ENCODE assay signal across 1 cellular context in the genomic region with DNA sequence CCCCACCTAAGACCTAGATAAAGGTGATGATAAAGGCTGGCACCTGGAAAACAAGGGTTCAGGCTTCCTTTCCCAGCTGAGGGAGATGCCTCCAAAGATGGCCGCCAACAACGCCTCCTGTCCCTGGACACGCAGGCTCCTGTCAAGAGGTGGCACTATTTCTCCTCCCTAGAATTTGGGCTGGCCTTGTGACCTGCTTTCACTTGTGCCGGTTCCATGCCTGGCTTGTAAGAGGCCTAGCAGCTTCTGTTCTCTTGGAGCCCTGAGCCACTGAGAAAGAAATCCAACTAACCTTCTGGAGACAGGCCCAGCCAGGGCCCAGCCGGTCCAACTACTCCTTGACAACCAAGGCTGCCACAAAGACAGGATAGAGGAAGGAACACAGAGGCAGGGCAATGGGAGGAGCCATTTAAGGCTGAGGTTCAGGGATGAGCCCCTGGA.
TF ChIP-seq lines count a peak whose summit lies in the region.

No MANE protein-coding gene starts in this region.

TF ChIP-seq in K562, 482 proteins besides CTCF, POLR2A, EP300 and RAD21 (continued from another document):
- TF ChIP-seq, protein P1, sequence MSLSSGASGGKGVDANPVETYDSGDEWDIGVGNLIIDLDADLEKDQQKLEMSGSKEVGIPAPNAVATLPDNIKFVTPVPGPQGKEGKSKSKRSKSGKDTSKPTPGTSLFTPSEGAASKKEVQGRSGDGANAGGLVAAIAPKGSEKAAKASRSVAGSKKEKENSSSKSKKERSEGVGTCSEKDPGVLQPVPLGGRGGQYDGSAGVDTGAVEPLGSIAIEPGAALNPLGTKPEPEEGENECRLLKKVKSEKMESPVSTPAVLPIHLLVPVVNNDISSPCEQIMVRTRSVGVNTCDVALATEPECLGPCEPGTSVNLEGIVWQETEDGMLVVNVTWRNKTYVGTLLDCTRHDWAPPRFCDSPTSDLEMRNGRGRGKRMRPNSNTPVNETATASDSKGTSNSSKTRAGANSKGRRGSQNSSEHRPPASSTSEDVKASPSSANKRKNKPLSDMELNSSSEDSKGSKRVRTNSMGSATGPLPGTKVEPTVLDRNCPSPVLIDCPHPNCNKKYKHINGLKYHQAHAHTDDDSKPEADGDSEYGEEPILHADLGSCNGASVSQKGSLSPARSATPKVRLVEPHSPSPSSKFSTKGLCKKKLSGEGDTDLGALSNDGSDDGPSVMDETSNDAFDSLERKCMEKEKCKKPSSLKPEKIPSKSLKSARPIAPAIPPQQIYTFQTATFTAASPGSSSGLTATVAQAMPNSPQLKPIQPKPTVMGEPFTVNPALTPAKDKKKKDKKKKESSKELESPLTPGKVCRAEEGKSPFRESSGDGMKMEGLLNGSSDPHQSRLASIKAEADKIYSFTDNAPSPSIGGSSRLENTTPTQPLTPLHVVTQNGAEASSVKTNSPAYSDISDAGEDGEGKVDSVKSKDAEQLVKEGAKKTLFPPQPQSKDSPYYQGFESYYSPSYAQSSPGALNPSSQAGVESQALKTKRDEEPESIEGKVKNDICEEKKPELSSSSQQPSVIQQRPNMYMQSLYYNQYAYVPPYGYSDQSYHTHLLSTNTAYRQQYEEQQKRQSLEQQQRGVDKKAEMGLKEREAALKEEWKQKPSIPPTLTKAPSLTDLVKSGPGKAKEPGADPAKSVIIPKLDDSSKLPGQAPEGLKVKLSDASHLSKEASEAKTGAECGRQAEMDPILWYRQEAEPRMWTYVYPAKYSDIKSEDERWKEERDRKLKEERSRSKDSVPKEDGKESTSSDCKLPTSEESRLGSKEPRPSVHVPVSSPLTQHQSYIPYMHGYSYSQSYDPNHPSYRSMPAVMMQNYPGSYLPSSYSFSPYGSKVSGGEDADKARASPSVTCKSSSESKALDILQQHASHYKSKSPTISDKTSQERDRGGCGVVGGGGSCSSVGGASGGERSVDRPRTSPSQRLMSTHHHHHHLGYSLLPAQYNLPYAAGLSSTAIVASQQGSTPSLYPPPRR (CRISPR knock-in tag; IDR thresholded peaks at IDR 0.05; ENCODE audit: borderline replicate concordance) = no peak
- TF ChIP-seq YY1 (IDR thresholded peaks at IDR 0.05; ENCODE audit: borderline replicate concordance in 1 of 3, control insufficient read depth in 1 of 3, extremely low read depth in 1 of 3, insufficient read depth in 3 of 3, insufficient read length in 1 of 3, insufficient replicate concordance in 2 of 3, low read depth in 1 of 3, low read length in 2 of 3) = peak; percentile 74 to 97 (median 91)
- TF ChIP-seq ZNF24 (IDR thresholded peaks at IDR 0.05) = 0 out of 2 replicates have a peak, but pooled peaks have one; percentile 37
- TF ChIP-seq ZFX (CRISPR knock-in tag; IDR thresholded peaks at IDR 0.05) = peak; percentile 60
- TF ChIP-seq MCM2 (IDR thresholded peaks at IDR 0.05; ENCODE audit: low read depth) = no peak
- TF ChIP-seq ASH1L (IDR thresholded peaks at IDR 0.05; ENCODE audit: borderline replicate concordance, low read depth, partially characterized antibody) = no peak
- TF ChIP-seq SPI1 (IDR thresholded peaks at IDR 0.05; ENCODE audit: borderline replicate concordance, low read depth, low read length) = no peak
- TF ChIP-seq ZNF785 (CRISPR knock-in tag; IDR thresholded peaks at IDR 0.05) = no peak
- TF ChIP-seq E2F8 (IDR thresholded peaks at IDR 0.05; ENCODE audit: low read depth, partially characterized antibody) = no peak
- TF ChIP-seq THRAP3 (IDR thresholded peaks at IDR 0.05; ENCODE audit: borderline replicate concordance) = no peak
- TF ChIP-seq ZNF780A (CRISPR knock-in tag; IDR thresholded peaks at IDR 0.05) = no peak
- no peak for TF ChIP-seq SMAD4 (CRISPR knock-in tag; conservative IDR thresholded peaks at IDR 0.05)
- TF ChIP-seq, protein P2, sequence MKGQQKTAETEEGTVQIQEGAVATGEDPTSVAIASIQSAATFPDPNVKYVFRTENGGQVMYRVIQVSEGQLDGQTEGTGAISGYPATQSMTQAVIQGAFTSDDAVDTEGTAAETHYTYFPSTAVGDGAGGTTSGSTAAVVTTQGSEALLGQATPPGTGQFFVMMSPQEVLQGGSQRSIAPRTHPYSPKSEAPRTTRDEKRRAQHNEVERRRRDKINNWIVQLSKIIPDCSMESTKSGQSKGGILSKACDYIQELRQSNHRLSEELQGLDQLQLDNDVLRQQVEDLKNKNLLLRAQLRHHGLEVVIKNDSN (CRISPR knock-in tag; IDR thresholded peaks at IDR 0.05) = peak; percentile 37; the same call in 1 of the 2 replicates
- no peak for TF ChIP-seq PTRF (tag; IDR thresholded peaks at IDR 0.05)
- no peak for TF ChIP-seq MIER1 (IDR thresholded peaks at IDR 0.05; ENCODE audit: low read depth)
- peak in 1 of 2 experiments; percentile 44; a peak in 1 of 4 replicates for TF ChIP-seq RCOR1 (IDR thresholded peaks at IDR 0.05; ENCODE audit: borderline replicate concordance in 1 of 2, low read depth in 2 of 2, low read length in 2 of 2)
- TF ChIP-seq SIN3B (IDR thresholded peaks at IDR 0.05; ENCODE audit: low read depth) = no peak
- peak; percentile 70 for TF ChIP-seq TFAP4 (CRISPR knock-in tag; IDR thresholded peaks at IDR 0.05; ENCODE audit: borderline replicate concordance)
- TF ChIP-seq SMAD2 (IDR thresholded peaks at IDR 0.05; ENCODE audit: low read depth, low read length) = no peak
- no peak for TF ChIP-seq ZNF561 (CRISPR knock-in tag; conservative IDR thresholded peaks at IDR 0.05)
- TF ChIP-seq, protein P3, sequence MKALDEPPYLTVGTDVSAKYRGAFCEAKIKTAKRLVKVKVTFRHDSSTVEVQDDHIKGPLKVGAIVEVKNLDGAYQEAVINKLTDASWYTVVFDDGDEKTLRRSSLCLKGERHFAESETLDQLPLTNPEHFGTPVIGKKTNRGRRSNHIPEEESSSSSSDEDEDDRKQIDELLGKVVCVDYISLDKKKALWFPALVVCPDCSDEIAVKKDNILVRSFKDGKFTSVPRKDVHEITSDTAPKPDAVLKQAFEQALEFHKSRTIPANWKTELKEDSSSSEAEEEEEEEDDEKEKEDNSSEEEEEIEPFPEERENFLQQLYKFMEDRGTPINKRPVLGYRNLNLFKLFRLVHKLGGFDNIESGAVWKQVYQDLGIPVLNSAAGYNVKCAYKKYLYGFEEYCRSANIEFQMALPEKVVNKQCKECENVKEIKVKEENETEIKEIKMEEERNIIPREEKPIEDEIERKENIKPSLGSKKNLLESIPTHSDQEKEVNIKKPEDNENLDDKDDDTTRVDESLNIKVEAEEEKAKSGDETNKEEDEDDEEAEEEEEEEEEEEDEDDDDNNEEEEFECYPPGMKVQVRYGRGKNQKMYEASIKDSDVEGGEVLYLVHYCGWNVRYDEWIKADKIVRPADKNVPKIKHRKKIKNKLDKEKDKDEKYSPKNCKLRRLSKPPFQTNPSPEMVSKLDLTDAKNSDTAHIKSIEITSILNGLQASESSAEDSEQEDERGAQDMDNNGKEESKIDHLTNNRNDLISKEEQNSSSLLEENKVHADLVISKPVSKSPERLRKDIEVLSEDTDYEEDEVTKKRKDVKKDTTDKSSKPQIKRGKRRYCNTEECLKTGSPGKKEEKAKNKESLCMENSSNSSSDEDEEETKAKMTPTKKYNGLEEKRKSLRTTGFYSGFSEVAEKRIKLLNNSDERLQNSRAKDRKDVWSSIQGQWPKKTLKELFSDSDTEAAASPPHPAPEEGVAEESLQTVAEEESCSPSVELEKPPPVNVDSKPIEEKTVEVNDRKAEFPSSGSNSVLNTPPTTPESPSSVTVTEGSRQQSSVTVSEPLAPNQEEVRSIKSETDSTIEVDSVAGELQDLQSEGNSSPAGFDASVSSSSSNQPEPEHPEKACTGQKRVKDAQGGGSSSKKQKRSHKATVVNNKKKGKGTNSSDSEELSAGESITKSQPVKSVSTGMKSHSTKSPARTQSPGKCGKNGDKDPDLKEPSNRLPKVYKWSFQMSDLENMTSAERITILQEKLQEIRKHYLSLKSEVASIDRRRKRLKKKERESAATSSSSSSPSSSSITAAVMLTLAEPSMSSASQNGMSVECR (CRISPR knock-in tag; IDR thresholded peaks at IDR 0.05) = no peak
- peak; percentile 62; the same call in 1 of the 2 replicates for TF ChIP-seq CC2D1A (IDR thresholded peaks at IDR 0.05)
- TF ChIP-seq, protein P4, sequence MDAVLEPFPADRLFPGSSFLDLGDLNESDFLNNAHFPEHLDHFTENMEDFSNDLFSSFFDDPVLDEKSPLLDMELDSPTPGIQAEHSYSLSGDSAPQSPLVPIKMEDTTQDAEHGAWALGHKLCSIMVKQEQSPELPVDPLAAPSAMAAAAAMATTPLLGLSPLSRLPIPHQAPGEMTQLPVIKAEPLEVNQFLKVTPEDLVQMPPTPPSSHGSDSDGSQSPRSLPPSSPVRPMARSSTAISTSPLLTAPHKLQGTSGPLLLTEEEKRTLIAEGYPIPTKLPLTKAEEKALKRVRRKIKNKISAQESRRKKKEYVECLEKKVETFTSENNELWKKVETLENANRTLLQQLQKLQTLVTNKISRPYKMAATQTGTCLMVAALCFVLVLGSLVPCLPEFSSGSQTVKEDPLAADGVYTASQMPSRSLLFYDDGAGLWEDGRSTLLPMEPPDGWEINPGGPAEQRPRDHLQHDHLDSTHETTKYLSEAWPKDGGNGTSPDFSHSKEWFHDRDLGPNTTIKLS (IDR thresholded peaks at IDR 0.05; ENCODE audit: borderline replicate concordance, low read depth) = 0 out of 2 replicates have a peak, but pooled peaks have one; percentile 25
